Comparison of ENCODE assay signal across 17 cellular contexts in the genomic region with DNA sequence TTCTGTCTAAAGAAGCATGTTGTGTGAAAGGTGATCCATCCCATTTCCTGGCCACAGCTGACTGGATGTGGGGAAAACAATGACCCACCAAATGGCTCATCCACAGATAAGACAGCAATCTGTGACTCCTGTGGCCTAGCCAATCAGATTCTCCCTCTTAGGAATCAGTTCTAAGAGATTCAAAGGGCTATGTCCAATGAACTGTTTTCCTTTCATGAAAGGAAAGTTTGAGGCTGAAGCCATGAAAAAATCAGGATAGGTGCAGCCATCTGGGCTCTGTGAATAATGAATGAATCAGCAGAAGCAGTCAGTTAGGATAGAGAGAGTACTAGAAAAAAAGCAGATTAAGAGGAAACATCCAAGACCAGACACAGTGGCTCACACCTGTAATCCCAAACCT.
DNase-seq lines count a peak whose midpoint lies in the region; ATAC-seq and TF ChIP-seq lines count a peak whose summit lies in the region.
"Had no signal": no experiment of that assay in that cellular context is flagged by ENCODE, and none has a peak within 500 bp of the region (broad histone marks: within the 10 kb centered on the region; RNA-seq: fewer than 3 reads in every experiment).

No MANE protein-coding gene starts in this region.

- no peaks in the 10 kb centered on the region for H3K9me2 ChIP-seq in HCT116 (ENCODE audit: insufficient read depth)

- POLR2A ChIA-PET in HCT116 (lab: Charles Lee) = no interaction called here

- no peaks in the 10 kb centered on the region for H3K27me3 ChIP-seq in HCT116 (ENCODE audit: insufficient read depth, low read length)
- H3K27me3 ChIP-seq: BE2C, colonic mucosa, vagina had no signal

- no peak overlapping the region for H3K9ac ChIP-seq in HCT116 (ENCODE audit: low read length)

- no peak for TF ChIP-seq POLR2A in HCT116 (IDR thresholded peaks at IDR 0.05; ENCODE audit: borderline replicate concordance, extremely low read depth, insufficient read depth, insufficient read length)

- no peak for TF ChIP-seq RAD21 in HCT116 (IDR thresholded peaks at IDR 0.05; ENCODE audit: low read depth)

- DNase-seq in AG08395 (ENCODE audit: low spot score) (peak; percentile 33), HCT116 (ENCODE audit: low read depth, low spot score) (no peak), astrocyte of the spinal cord (ENCODE audit: low read depth, low spot score) (peak; percentile 54), kidney tubule cell (ENCODE audit: low spot score) (peak; percentile 95), cardiac septum (ENCODE audit: low spot score) (no peak), NCI-H1417 treated with DMSO at 0.1 percent for 48 hours (lab: John Stamatoyannopoulos, UW) (no peak)
- DNase-seq: activated CD8-positive, alpha-beta memory T cell treated with anti-CD3 and anti-CD28 coated beads, Interleukin-2, amount 50 U/mL, for 48 hours; BE2C; colonic mucosa; foreskin melanocyte; Kasumi-1; NCI-H2081; psoas muscle had no signal

- no peak for TF ChIP-seq CTCF in HCT116 (IDR thresholded peaks at IDR 0.05 in 2 of 3, conservative IDR thresholded peaks at IDR 0.05 in 1 of 3; ENCODE audit: borderline replicate concordance in 1 of 3, insufficient read depth in 1 of 3, low read depth in 2 of 3, low read length in 2 of 3)
- TF ChIP-seq CTCF in astrocyte of the spinal cord (IDR thresholded peaks at IDR 0.05; ENCODE audit: low read depth, low read length) = no peak

- in situ Hi-C loops in astrocyte of the spinal cord (cut with HindIII; ENCODE audit: low sequenced_read_pairs) = no loop called here

- BruUV-seq in HCT116 (replicated peaks; lab: Mats Ljungman, UMichigan) = no TSS peak

- no peaks in the 10 kb centered on the region for H3K79me2 ChIP-seq in HCT116 (ENCODE audit: insufficient read depth, low read length)

- H3K27ac ChIP-seq in HCT116 (ENCODE audit: low read depth, low read length) = peak overlapping the region; percentile 77
- H3K27ac ChIP-seq: colonic mucosa, psoas muscle, vagina, VCaP had no signal

- H4K20me1 ChIP-seq in HCT116 (ENCODE audit: insufficient read depth) = no peaks in the 10 kb centered on the region

- ATAC-seq in HCT116 (0 out of 2 replicates have a peak, but pooled peaks have one; percentile 10), HG02571 (IDR thresholded peaks at IDR 0.05; ENCODE audit: unreplicated experiment) (no peak), GM19328 (IDR thresholded peaks at IDR 0.05; ENCODE audit: unreplicated experiment) (no peak)
- ATAC-seq: psoas muscle had no signal

- RAD21 ChIA-PET in HCT116 (lab: Charles Lee; ENCODE audit: low non-redundant PET in 1 of 2, low total read pairs in 2 of 2, uncharacterized antibody in 2 of 2, unreplicated experiment in 2 of 2) = no interaction called here

- no peaks in the 10 kb centered on the region; a peak in 1 of 4 replicates for H3K36me3 ChIP-seq in HCT116 (ENCODE audit: control insufficient read depth in 1 of 2, insufficient read depth in 2 of 2, low read length in 2 of 2)
- H3K36me3 ChIP-seq: BE2C, colonic mucosa, vagina had no signal

- peak overlapping the region; percentile 34 for H3K4me2 ChIP-seq in HCT116 (ENCODE audit: low read length)

- CTCF ChIA-PET in HCT116 (lab: Charles Lee) = no interaction called here

- peaks cover 33 to 34% of the 10 kb centered on the region in 2 experiments for H3K4me1 ChIP-seq in HCT116 (ENCODE audit: control insufficient read depth in 1 of 2, insufficient read depth in 2 of 2, low read length in 2 of 2)
- H3K4me1 ChIP-seq: colonic mucosa, vagina had no signal

- H2AFZ ChIP-seq in HCT116 (ENCODE audit: low read depth, low read length, poor library complexity, severe bottlenecking) = no peak overlapping the region

- H3K9me3 ChIP-seq in HCT116 (ENCODE audit: control insufficient read depth in 1 of 2, insufficient read depth in 1 of 2, low read depth in 1 of 2, low read length in 2 of 2) = peaks cover 0 to 5% of the 10 kb centered on the region in 2 experiments; a peak in 1 of 4 replicates
- H3K9me3 ChIP-seq: BE2C, colonic mucosa, psoas muscle, vagina had no signal

- no peak overlapping the region for H3K4me3 ChIP-seq in HCT116 (replicated peaks in 1 of 2; ENCODE audit: low read depth in 1 of 2, low read length in 2 of 2)
- no peak overlapping the region for H3K4me3 ChIP-seq in astrocyte of the spinal cord (ENCODE audit: low read depth, low read length)
- H3K4me3 ChIP-seq: colonic mucosa, psoas muscle, vagina had no signal

- intact Hi-C loops in HCT116 (cut with micrococcal nuclease) = no loop called here
- intact Hi-C loops in cardiac septum (cut with DNase I) = no loop called here

TF ChIP-seq in HCT116, 20 proteins besides CTCF, POLR2A, EP300 and RAD21:
- TF ChIP-seq TCF7L2 (IDR thresholded peaks at IDR 0.05; ENCODE audit: borderline replicate concordance, extremely low read depth, insufficient read depth, insufficient read length) (no peak), REST (IDR thresholded peaks at IDR 0.05; ENCODE audit: low read depth) (no peak), ZBTB33 (IDR thresholded peaks at IDR 0.05; ENCODE audit: extremely low read depth, insufficient replicate concordance, low read length) (no peak), ELF1 (IDR thresholded peaks at IDR 0.05; ENCODE audit: borderline replicate concordance, low read depth) (no peak), YY1 (IDR thresholded peaks at IDR 0.05; ENCODE audit: extremely low read depth, insufficient replicate concordance, low read depth, low read length) (no peak), EZH2 (IDR thresholded peaks at IDR 0.05) (no peak), CEBPB (IDR thresholded peaks at IDR 0.05; ENCODE audit: low read depth) (no peak), FOSL1 (IDR thresholded peaks at IDR 0.05; ENCODE audit: low read depth) (no peak), EZH2phosphoT487 (IDR thresholded peaks at IDR 0.05; ENCODE audit: borderline replicate concordance) (no peak), ZFX (IDR thresholded peaks at IDR 0.05) (no peak), SRF (IDR thresholded peaks at IDR 0.05; ENCODE audit: low read depth) (no peak), POLR2AphosphoS5 (IDR thresholded peaks at IDR 0.05; ENCODE audit: low read depth, low read length) (no peak)
- TF ChIP-seq, protein P1, sequence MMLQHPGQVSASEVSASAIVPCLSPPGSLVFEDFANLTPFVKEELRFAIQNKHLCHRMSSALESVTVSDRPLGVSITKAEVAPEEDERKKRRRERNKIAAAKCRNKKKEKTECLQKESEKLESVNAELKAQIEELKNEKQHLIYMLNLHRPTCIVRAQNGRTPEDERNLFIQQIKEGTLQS (IDR thresholded peaks at IDR 0.05) = no peak

Comparison
In these comparisons a context has a peak if more than half of its experiments do, and no peak if none do; other contexts are left out.
1. DNase-seq: peak in AG08395 (single experiment), astrocyte of the spinal cord (single experiment) and kidney tubule cell (single experiment); none in HCT116 (single experiment), cardiac septum (single experiment) and NCI-H1417 treated with DMSO at 0.1 percent for 48 hours (single experiment).